20 cellular contexts compared by ENCODE assay signal in the genomic region with DNA sequence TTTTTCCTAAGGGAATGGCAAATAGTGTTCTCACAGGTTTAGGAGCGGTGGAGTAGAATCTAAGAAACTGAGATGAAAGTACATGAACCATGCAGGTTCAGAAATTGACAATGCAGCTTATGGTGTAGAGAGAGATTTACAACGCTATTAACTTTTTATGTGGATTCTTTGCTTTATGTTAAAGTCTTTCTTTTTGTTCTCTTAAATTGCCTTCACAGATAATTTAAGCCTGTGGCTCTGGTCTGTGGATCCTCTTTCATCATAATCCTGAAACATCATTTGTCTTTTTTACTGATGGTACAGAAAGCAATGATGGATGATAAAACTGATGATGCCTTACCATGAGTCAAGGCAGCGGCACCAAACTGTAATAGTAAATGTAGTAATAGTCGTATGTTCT. TPM values are rescaled to one million over a fixed set of nuclear protein-coding genes. Genes with fewer than 3 reads are reported as not detected.
A peak's percentile ranks its signal among the peaks of the same experiment; 100 is the strongest.
DNase-seq lines count a peak whose midpoint lies in the region; ATAC-seq, FAIRE-seq and TF ChIP-seq lines count a peak whose summit lies in the region.
"Had no signal": no experiment of that assay in that cellular context is flagged by ENCODE, and none has a peak within 500 bp of the region (broad histone marks: within the 10 kb centered on the region; RNA-seq: fewer than 3 reads in every experiment).

No MANE protein-coding gene starts in this region.

- no peak for DNase-seq in D721Med (ENCODE audit: insufficient read length, low spot score)
- peak; percentile 64 for DNase-seq in NCI-H69 (lab: John Stamatoyannopoulos, UW)
- peak; percentile 76 for DNase-seq in left kidney (ENCODE audit: low read depth, low spot score)
- no peak for DNase-seq in lower lobe of right lung
- no peak for DNase-seq in activated T-cell treated with anti-CD3 and anti-CD28 coated beads, Interleukin-2, amount 50 U/mL, for 4 hours
- DNase-seq: 8988T; C1 segment of cervical spinal cord; CD4-positive, alpha-beta memory T cell; COR-L47; DMS 273 treated with DMSO at 0.1 percent for 48 hours; DMS79; EL; GDM1; GOT3 had no signal

- intact Hi-C loops in lower lobe of right lung (cut with DNase I), result no loop called here

- H3K27me3 Mint-ChIP-seq in activated T-cell treated with anti-CD3 and anti-CD28 coated beads, Interleukin-2, amount 50 U/mL, for 4 hours (ENCODE audit: low read depth), result no peaks in the 10 kb centered on the region
- H3K27me3 Mint-ChIP-seq: CD4-positive, alpha-beta memory T cell had no signal

- no peaks in the 10 kb centered on the region for H3K9me3 Mint-ChIP-seq in activated T-cell treated with anti-CD3 and anti-CD28 coated beads, Interleukin-2, amount 50 U/mL, for 4 hours

- no peaks in the 10 kb centered on the region for H3K4me1 ChIP-seq in lower lobe of right lung

- TF ChIP-seq CTCF in D721Med (IDR thresholded peaks at IDR 0.05; ENCODE audit: insufficient read depth, missing control alignments) (no peak), lower lobe of right lung (IDR thresholded peaks at IDR 0.05) (no peak)

- H3K4me1 Mint-ChIP-seq in activated T-cell treated with anti-CD3 and anti-CD28 coated beads, Interleukin-2, amount 50 U/mL, for 4 hours (ENCODE audit: low read depth), result no peaks in the 10 kb centered on the region
- H3K4me1 Mint-ChIP-seq: CD4-positive, alpha-beta memory T cell had no signal

- ATAC-seq in lower lobe of right lung (no peak), GM19463 (IDR thresholded peaks at IDR 0.05; ENCODE audit: unreplicated experiment) (no peak)
- no peak for ATAC-seq in activated T-cell treated with anti-CD3 and anti-CD28 coated beads, Interleukin-2, amount 50 U/mL, for 4 hours
- ATAC-seq: A549, GM12878 had no signal

- no peaks in the 10 kb centered on the region for H3K27me3 ChIP-seq in lower lobe of right lung (ENCODE audit: low read depth)

- FAIRE-seq in D721Med (lab: Jason Lieb, UNC), result peak; percentile 99
- FAIRE-seq: A549, GM12878, GM19239, H54 had no signal

- no peak overlapping the region for H3K4me3 ChIP-seq in lower lobe of right lung
- H3K4me3 ChIP-seq: A549, GM12878, HAP-1 had no signal

- H3K27ac ChIP-seq in lower lobe of right lung, result no peak overlapping the region

- H3K9me3 ChIP-seq in lower lobe of right lung, result no peaks in the 10 kb centered on the region
- H3K9me3 ChIP-seq: A549, HAP-1 had no signal

- H3K4me3 Mint-ChIP-seq in activated T-cell treated with anti-CD3 and anti-CD28 coated beads, Interleukin-2, amount 50 U/mL, for 4 hours, result no peak overlapping the region
- H3K4me3 Mint-ChIP-seq: CD4-positive, alpha-beta memory T cell had no signal

- H3K36me3 ChIP-seq in lower lobe of right lung, result no peaks in the 10 kb centered on the region
- H3K36me3 ChIP-seq: HAP-1 had no signal

- no peaks in the 10 kb centered on the region for H3K36me3 Mint-ChIP-seq in activated T-cell treated with anti-CD3 and anti-CD28 coated beads, Interleukin-2, amount 50 U/mL, for 4 hours (ENCODE audit: insufficient read depth)
- H3K36me3 Mint-ChIP-seq: CD4-positive, alpha-beta memory T cell had no signal

RNA-seq across cellular contexts. Expression of a gene that starts 30.3 kb away (rescaled TPM):
- 24.8 TPM for total RNA-seq in lower lobe of right lung
- under 1 TPM; 0.63 to 0.81 (median 0.79) TPM for total RNA-seq in activated T-cell treated with anti-CD3 and anti-CD28 coated beads, Interleukin-2, amount 50 U/mL, for 4 hours

Comparison
In these comparisons a context has a peak if more than half of its experiments do, and no peak if none do; other contexts are left out.
1. DNase-seq: peak in NCI-H69 (single experiment) and left kidney (single experiment); none in D721Med (single experiment), lower lobe of right lung (single experiment) and activated T-cell treated with anti-CD3 and anti-CD28 coated beads, Interleukin-2, amount 50 U/mL, for 4 hours (single experiment).
2. RNA of a gene that starts 30.3 kb away (total RNA-seq): 24.8 TPM in lower lobe of right lung (single experiment); 0.63 to 0.81 TPM in activated T-cell treated with anti-CD3 and anti-CD28 coated beads, Interleukin-2, amount 50 U/mL, for 4 hours; every median in the first group is over 10 times any median in the second.